Comparison of ENCODE assay signal across 8 cellular contexts in the genomic region with DNA sequence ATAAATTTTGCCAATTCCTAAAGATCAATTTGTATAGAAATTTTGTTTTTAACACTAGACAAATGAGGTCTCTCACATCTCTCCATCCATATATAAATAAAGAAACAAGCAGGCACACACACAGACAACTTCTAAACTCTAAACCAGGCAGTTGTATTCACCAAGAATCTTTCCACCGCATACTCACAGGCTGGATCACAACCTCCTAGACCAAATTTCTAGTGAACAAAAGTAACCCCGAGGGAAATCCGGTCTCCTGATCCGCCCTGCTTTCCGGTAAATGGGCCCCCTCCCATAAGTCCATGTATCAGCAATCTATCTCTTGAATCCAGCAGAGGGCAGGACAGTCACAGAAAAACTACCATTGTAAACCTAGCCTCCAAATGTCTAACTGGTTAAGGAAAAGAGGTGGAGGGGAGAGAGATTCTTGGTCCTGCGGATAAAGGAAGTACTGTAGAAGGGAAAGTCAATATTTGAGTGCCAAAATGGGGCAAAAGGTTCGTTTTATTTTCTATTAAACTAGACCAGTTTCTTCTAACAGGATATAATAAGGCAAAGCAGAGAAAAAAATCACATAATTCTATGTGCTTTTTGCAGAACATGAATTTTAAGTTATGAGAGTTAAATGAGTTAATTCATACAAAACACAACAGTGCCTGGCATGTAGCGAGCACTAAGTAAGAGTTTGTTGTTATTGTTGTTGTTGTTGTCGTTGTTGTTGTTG. TPM values are rescaled to one million over a fixed set of nuclear protein-coding genes. Genes with fewer than 3 reads are reported as not detected.
DNase-seq lines count a peak whose midpoint lies in the region; ATAC-seq and TF ChIP-seq lines count a peak whose summit lies in the region.

No MANE protein-coding gene starts in this region.

- no peak for TF ChIP-seq POLR2A in Peyer's patch (IDR thresholded peaks at IDR 0.05)

- peak; percentile 92 for TF ChIP-seq RAD21 in neural cell (conservative IDR thresholded peaks at IDR 0.05)

- H3K9me3 ChIP-seq in KOPT-K1 (ENCODE audit: insufficient read depth, low read length, poor library complexity, severe bottlenecking): no peaks in the 10 kb centered on the region
- no peaks in the 10 kb centered on the region for H3K9me3 ChIP-seq in Peyer's patch
- no peaks in the 10 kb centered on the region for H3K9me3 ChIP-seq in neural cell (ENCODE audit: low read length)

- H3K4me1 Mint-ChIP-seq in activated T-helper 17 cell treated with anti-CD3 and anti-CD28 coated beads, Interleukin-2, amount 50 U/mL, for 72 hours: peaks cover 23% of the 10 kb centered on the region

- peak; percentile 50 for ATAC-seq in GM19395 (IDR thresholded peaks at IDR 0.05; ENCODE audit: unreplicated experiment)
- peak; percentile 65 for ATAC-seq in activated T-helper 17 cell treated with anti-CD3 and anti-CD28 coated beads, Interleukin-2, amount 50 U/mL, for 72 hours (replicated peaks)

- H3K4me3 Mint-ChIP-seq in activated T-helper 17 cell treated with anti-CD3 and anti-CD28 coated beads, Interleukin-2, amount 50 U/mL, for 72 hours: no peak overlapping the region

- H3K27me3 ChIP-seq in Peyer's patch (no peaks in the 10 kb centered on the region), neural cell (ENCODE audit: insufficient read depth, low read depth, low read length) (no peaks in the 10 kb centered on the region)

- H3K4me2 ChIP-seq in neural cell (ENCODE audit: low read length): no peak overlapping the region

- no peak overlapping the region for H3K9ac ChIP-seq in neural cell (ENCODE audit: low read length)

- H4K20me1 ChIP-seq in neural cell (ENCODE audit: insufficient read depth): no peaks in the 10 kb centered on the region

- H3K79me2 ChIP-seq in neural cell (replicated peaks; ENCODE audit: insufficient read depth, low read length): peaks cover 1% of the 10 kb centered on the region

- H3K27ac ChIP-seq in KOPT-K1 (ENCODE audit: low read depth, low read length, poor library complexity, severe bottlenecking) (peak overlapping the region; percentile 34), Peyer's patch (no peak overlapping the region), neural cell (ENCODE audit: low read length) (no peak overlapping the region), temporal lobe (ENCODE audit: low read depth, low read length) (peak overlapping the region; percentile 27)

- no peaks in the 10 kb centered on the region for H3F3A ChIP-seq in neural cell (ENCODE audit: insufficient read depth, low read length, poor library complexity, severe bottlenecking)

- H3K36me3 ChIP-seq in KOPT-K1 (ENCODE audit: insufficient read depth, low read length) (no peaks in the 10 kb centered on the region), Peyer's patch (no peaks in the 10 kb centered on the region), neural cell (ENCODE audit: insufficient read depth, low read length) (no peaks in the 10 kb centered on the region)

- no peak overlapping the region for H3K4me3 ChIP-seq in Peyer's patch
- H3K4me3 ChIP-seq in fibroblast of pulmonary artery (replicated peaks; ENCODE audit: low read depth, low read length): peak overlapping the region; percentile 37
- H3K4me3 ChIP-seq in neural cell (ENCODE audit: low read length): no peak overlapping the region

- no peaks in the 10 kb centered on the region for H3K27me3 Mint-ChIP-seq in activated T-helper 17 cell treated with anti-CD3 and anti-CD28 coated beads, Interleukin-2, amount 50 U/mL, for 72 hours

- H3K9me3 Mint-ChIP-seq in activated T-helper 17 cell treated with anti-CD3 and anti-CD28 coated beads, Interleukin-2, amount 50 U/mL, for 72 hours: no peaks in the 10 kb centered on the region

- DNase-seq in C1 segment of cervical spinal cord (lab: John Stamatoyannopoulos, UW) (peak in 10 of 14 donors; percentile 16 to 59 (median 26)), Peyer's patch (peak in 2 of 3 donors; percentile 55 to 80), fibroblast of pulmonary artery (ENCODE audit: low read depth) (peak; percentile 95)

- TF ChIP-seq CTCF in Peyer's patch (IDR thresholded peaks at IDR 0.05) (peak; percentile 57 to 93 (median 84)), fibroblast of pulmonary artery (IDR thresholded peaks at IDR 0.05; ENCODE audit: low read length, missing control alignments) (peak; percentile 77), neural cell (IDR thresholded peaks at IDR 0.05; ENCODE audit: poor library complexity, severe bottlenecking) (peak; percentile 92)

- no peak overlapping the region for H2AFZ ChIP-seq in neural cell (ENCODE audit: low read depth, low read length)

- no peaks in the 10 kb centered on the region for H3K4me1 ChIP-seq in Peyer's patch

- TF ChIP-seq EP300 in neural cell (conservative IDR thresholded peaks at IDR 0.05; ENCODE audit: poor library complexity, severe bottlenecking): no peak

- no peak overlapping the region for H3K27ac Mint-ChIP-seq in activated T-helper 17 cell treated with anti-CD3 and anti-CD28 coated beads, Interleukin-2, amount 50 U/mL, for 72 hours

- peaks cover 6% of the 10 kb centered on the region for H3K36me3 Mint-ChIP-seq in activated T-helper 17 cell treated with anti-CD3 and anti-CD28 coated beads, Interleukin-2, amount 50 U/mL, for 72 hours (ENCODE audit: low read depth)

- H3K9me2 ChIP-seq in neural cell (ENCODE audit: insufficient read depth, low read length): no peaks in the 10 kb centered on the region

TF ChIP-seq in neural cell, 6 proteins besides CTCF, POLR2A, EP300 and RAD21:
- TF ChIP-seq SMC3 (conservative IDR thresholded peaks at IDR 0.05; ENCODE audit: poor library complexity) (peak; percentile 89), POLR2AphosphoS5 (IDR thresholded peaks at IDR 0.05) (no peak), EZH2 (IDR thresholded peaks at IDR 0.05; ENCODE audit: borderline replicate concordance, insufficient read depth, low read length, poor library complexity, severe bottlenecking) (no peak), MXI1 (conservative IDR thresholded peaks at IDR 0.05; ENCODE audit: poor library complexity, severe bottlenecking) (no peak)
- TF ChIP-seq, protein P1, sequence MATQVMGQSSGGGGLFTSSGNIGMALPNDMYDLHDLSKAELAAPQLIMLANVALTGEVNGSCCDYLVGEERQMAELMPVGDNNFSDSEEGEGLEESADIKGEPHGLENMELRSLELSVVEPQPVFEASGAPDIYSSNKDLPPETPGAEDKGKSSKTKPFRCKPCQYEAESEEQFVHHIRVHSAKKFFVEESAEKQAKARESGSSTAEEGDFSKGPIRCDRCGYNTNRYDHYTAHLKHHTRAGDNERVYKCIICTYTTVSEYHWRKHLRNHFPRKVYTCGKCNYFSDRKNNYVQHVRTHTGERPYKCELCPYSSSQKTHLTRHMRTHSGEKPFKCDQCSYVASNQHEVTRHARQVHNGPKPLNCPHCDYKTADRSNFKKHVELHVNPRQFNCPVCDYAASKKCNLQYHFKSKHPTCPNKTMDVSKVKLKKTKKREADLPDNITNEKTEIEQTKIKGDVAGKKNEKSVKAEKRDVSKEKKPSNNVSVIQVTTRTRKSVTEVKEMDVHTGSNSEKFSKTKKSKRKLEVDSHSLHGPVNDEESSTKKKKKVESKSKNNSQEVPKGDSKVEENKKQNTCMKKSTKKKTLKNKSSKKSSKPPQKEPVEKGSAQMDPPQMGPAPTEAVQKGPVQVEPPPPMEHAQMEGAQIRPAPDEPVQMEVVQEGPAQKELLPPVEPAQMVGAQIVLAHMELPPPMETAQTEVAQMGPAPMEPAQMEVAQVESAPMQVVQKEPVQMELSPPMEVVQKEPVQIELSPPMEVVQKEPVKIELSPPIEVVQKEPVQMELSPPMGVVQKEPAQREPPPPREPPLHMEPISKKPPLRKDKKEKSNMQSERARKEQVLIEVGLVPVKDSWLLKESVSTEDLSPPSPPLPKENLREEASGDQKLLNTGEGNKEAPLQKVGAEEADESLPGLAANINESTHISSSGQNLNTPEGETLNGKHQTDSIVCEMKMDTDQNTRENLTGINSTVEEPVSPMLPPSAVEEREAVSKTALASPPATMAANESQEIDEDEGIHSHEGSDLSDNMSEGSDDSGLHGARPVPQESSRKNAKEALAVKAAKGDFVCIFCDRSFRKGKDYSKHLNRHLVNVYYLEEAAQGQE (IDR thresholded peaks at IDR 0.05; ENCODE audit: borderline replicate concordance): no peak

RNA-seq across cellular contexts. Expression of a gene that starts 4.8 kb away (rescaled TPM):
- total RNA-seq in Peyer's patch (10 to 100 TPM in 3 of 4 donors, 1 to 10 TPM in 1; 9.3 to 17.3 (median 10.9) TPM), temporal lobe (29.3 TPM)
- 10 to 100 TPM; 24.2 to 30.9 TPM for total RNA-seq in activated T-helper 17 cell treated with anti-CD3 and anti-CD28 coated beads, Interleukin-2, amount 50 U/mL, for 72 hours
- polyA plus RNA-seq in neural cell: 25.4 and 27.4 TPM in 2 replicates
- polyA minus RNA-seq in neural cell: 44.1 and 44.9 TPM in 2 replicates

RNA-seq across cellular contexts. Expression of a gene that starts 56.2 kb away (rescaled TPM):
- total RNA-seq in Peyer's patch: 10 to 100 TPM; 13.9 to 47.7 (median 43.5) TPM
- total RNA-seq in activated T-helper 17 cell treated with anti-CD3 and anti-CD28 coated beads, Interleukin-2, amount 50 U/mL, for 72 hours: 100 to 1,000 TPM; 132 to 220 TPM
- 470 and 547 TPM in 2 replicates for polyA plus RNA-seq in neural cell
- 343 and 370 TPM in 2 replicates for polyA minus RNA-seq in neural cell
- 232 TPM for total RNA-seq in temporal lobe

Comparison
In these comparisons a context has a peak if more than half of its experiments do, and no peak if none do; other contexts are left out.
1. DNase-seq: peak in every context shown above with its lines; median percentile 95 in fibroblast of pulmonary artery; 68 in Peyer's patch; 26 in C1 segment of cervical spinal cord.
2. H3K27ac ChIP-seq: peak in KOPT-K1 (single experiment) and temporal lobe (single experiment); none in Peyer's patch (0 of 4) and neural cell (single experiment).
3. Peak in every context shown above with its lines, with median percentiles within 50 percentile points of each other: CTCF ChIP-seq.